In the genomic region with DNA sequence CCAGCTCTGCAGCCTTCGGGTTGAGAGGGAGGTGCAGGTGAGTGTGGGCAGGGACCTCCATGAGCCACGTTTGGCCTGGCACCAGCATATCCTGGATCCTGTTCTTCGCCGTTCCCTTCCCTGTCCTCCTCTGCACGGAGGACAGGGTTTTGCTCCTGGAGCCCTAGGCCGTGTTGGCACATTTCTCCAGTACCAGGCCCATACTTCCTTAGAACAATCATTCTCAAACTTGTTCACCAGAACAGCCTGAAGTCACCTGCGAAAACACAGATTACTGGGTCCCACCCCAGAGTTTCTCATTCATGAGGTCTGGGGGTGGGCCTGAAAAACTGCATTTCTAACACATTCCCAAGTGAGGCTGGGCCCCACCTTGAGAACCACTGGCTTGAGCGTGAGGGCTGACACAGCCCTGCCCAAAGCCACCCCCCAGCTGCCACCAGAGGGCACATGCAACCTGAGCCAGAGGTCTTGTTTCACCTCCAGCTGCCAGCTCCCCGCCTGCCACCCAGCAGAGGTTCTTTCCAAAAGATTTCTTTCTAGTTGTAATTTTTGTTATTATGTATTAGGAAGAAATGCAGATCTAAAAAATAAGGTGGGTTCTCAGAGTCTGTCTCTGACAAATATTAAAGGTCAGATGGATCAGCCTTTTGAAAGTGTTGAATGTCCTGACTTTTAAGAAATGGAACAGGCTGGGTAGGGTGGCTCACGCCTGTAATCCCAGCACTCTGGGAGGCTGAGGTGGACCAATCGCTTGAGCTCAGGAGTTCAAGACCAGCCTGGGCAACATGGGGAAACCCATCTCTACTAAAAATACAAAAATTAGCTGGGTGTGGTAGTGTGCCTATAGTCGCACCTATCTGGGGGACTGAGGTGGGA, we compare ENCODE assay signal across 9 cellular contexts. TPM values are rescaled to one million over a fixed set of nuclear protein-coding genes. Genes with fewer than 3 reads are reported as not detected.
A peak's percentile ranks its signal among the peaks of the same experiment; 100 is the strongest.
DNase-seq lines count a peak whose midpoint lies in the region; ATAC-seq and TF ChIP-seq lines count a peak whose summit lies in the region.
"Had no signal": no experiment of that assay in that cellular context is flagged by ENCODE, and none has a peak within 500 bp of the region (broad histone marks: within the 10 kb centered on the region; RNA-seq: fewer than 3 reads in every experiment).

No MANE protein-coding gene starts in this region.

- H3K4me1 Mint-ChIP-seq in effector memory CD8-positive, alpha-beta T cell (ENCODE audit: low read depth in 2 of 2), result peaks cover 10 to 11% of the 10 kb centered on the region in 2 donors
- peaks cover 16% of the 10 kb centered on the region for H3K4me1 Mint-ChIP-seq in neural crest cell

- H3K4me3 ChIP-seq in Loucy (ENCODE audit: low read length, poor library complexity, severe bottlenecking) (no peak overlapping the region), upper lobe of left lung (no peak overlapping the region)

- 67 to 87% methylated on average over 10 to 12 of the region's 12 CpGs for WGBS in upper lobe of left lung, 2 donors

- no peak overlapping the region for H3K27ac ChIP-seq in upper lobe of left lung

- no peaks in the 10 kb centered on the region for H3K9me2 ChIP-seq in Loucy (replicated peaks; ENCODE audit: low read depth, low read length)

- H3K9me3 ChIP-seq in Loucy (ENCODE audit: insufficient read depth, low read depth, low read length) (no peaks in the 10 kb centered on the region), upper lobe of left lung (no peaks in the 10 kb centered on the region)

- H3K27ac Mint-ChIP-seq in effector memory CD8-positive, alpha-beta T cell, result no peak overlapping the region
- no peak overlapping the region for H3K27ac Mint-ChIP-seq in neural crest cell (ENCODE audit: unreplicated experiment)
- H3K27ac Mint-ChIP-seq: T-helper 1 cell treated with Interleukin-12 subunit alpha and Interleukin-12 subunit beta and Interleukin-4 antibody, amounts not matched to agents 30 μg/mL and 1 μg/mL, for 36 hours had no signal

- TF ChIP-seq EP300 in upper lobe of left lung (IDR thresholded peaks at IDR 0.05), result no peak

- H3K4me3 Mint-ChIP-seq in effector memory CD8-positive, alpha-beta T cell, result no peak overlapping the region
- no peak overlapping the region for H3K4me3 Mint-ChIP-seq in neural crest cell
- H3K4me3 Mint-ChIP-seq: T-helper 1 cell treated with Interleukin-12 subunit alpha and Interleukin-12 subunit beta and Interleukin-4 antibody, amounts not matched to agents 30 μg/mL and 1 μg/mL, for 36 hours had no signal

- H3K36me3 ChIP-seq in Loucy (ENCODE audit: insufficient read depth, low read length), result peaks cover 23% of the 10 kb centered on the region; the same call in 1 of the 2 replicates
- peaks cover 0 to 7% (median 5%) of the 10 kb centered on the region in 4 donors for H3K36me3 ChIP-seq in upper lobe of left lung

- TF ChIP-seq POLR2A in upper lobe of left lung (IDR thresholded peaks at IDR 0.05), result no peak

- H3K27me3 ChIP-seq in Loucy (ENCODE audit: insufficient read depth, low read length, poor library complexity, severe bottlenecking), result no peaks in the 10 kb centered on the region
- H3K27me3 ChIP-seq in upper lobe of left lung, result no peaks in the 10 kb centered on the region

- TF ChIP-seq CTCF in Loucy (conservative IDR thresholded peaks at IDR 0.05; ENCODE audit: low read length), result peak; percentile 63
- peak; percentile 67 for TF ChIP-seq CTCF in neural crest cell (conservative IDR thresholded peaks at IDR 0.05)
- peak in 5 of 6 experiments; percentile 43 to 66 (median 61) for TF ChIP-seq CTCF in upper lobe of left lung (IDR thresholded peaks at IDR 0.05)

- peak; percentile 84 for ATAC-seq in effector memory CD8-positive, alpha-beta T cell (replicated peaks)
- ATAC-seq in upper lobe of left lung (ENCODE audit: low FRiP score in 2 of 2) (peak; percentile 60 to 85), GM21529 (IDR thresholded peaks at IDR 0.05; ENCODE audit: unreplicated experiment) (no peak), HG03097 (IDR thresholded peaks at IDR 0.05; ENCODE audit: low FRiP score, unreplicated experiment) (no peak)

- no peaks in the 10 kb centered on the region for H3K79me2 ChIP-seq in Loucy (ENCODE audit: insufficient read depth, low read length)

- H3K4me2 ChIP-seq in Loucy (ENCODE audit: low read depth, low read length, poor library complexity, severe bottlenecking), result no peak overlapping the region

- peaks cover 0 to 8% of the 10 kb centered on the region in 2 donors for H3K27me3 Mint-ChIP-seq in effector memory CD8-positive, alpha-beta T cell
- H3K27me3 Mint-ChIP-seq in neural crest cell (ENCODE audit: low read depth), result peaks cover 5% of the 10 kb centered on the region

- DNase-seq in DMS53 treated with DMSO at 0.1 percent for 48 hours (lab: John Stamatoyannopoulos, UW; ENCODE audit: unreplicated experiment) (peak; percentile 25), neural crest cell (ENCODE audit: low read depth, low spot score) (peak; percentile 30), upper lobe of left lung (peak; percentile 59 to 71)
- peak; percentile 69 to 70 for DNase-seq in activated CD4-positive, alpha-beta T cell treated with anti-CD3 and anti-CD28 coated beads, Interleukin-2, amount 50 U/mL, for 4 hours
- peak; percentile 48 to 57 (median 49) for DNase-seq in effector memory CD8-positive, alpha-beta T cell

- peaks cover 14% of the 10 kb centered on the region for H3K36me3 Mint-ChIP-seq in effector memory CD8-positive, alpha-beta T cell (ENCODE audit: insufficient read depth)
- H3K36me3 Mint-ChIP-seq in neural crest cell (ENCODE audit: low read depth), result peaks cover 6% of the 10 kb centered on the region

- H3K4me1 ChIP-seq in Loucy (ENCODE audit: insufficient read depth, low read length, poor library complexity, severe bottlenecking) (no peaks in the 10 kb centered on the region), upper lobe of left lung (peaks cover 0 to 21% (median 12%) of the 10 kb centered on the region in 4 donors)

- no peaks in the 10 kb centered on the region for H4K20me1 ChIP-seq in Loucy (ENCODE audit: insufficient read depth, low read length, poor library complexity, severe bottlenecking)

- H3K9me3 Mint-ChIP-seq in effector memory CD8-positive, alpha-beta T cell, result no peaks in the 10 kb centered on the region
- H3K9me3 Mint-ChIP-seq in neural crest cell, result no peaks in the 10 kb centered on the region
- H3K9me3 Mint-ChIP-seq: T-helper 1 cell treated with Interleukin-12 subunit alpha and Interleukin-12 subunit beta and Interleukin-4 antibody, amounts not matched to agents 30 μg/mL and 1 μg/mL, for 36 hours had no signal

- H3F3A ChIP-seq in Loucy (ENCODE audit: low read depth), result no peaks in the 10 kb centered on the region

- H3K9ac ChIP-seq in Loucy (ENCODE audit: low read depth, low read length, poor library complexity, severe bottlenecking), result no peak overlapping the region

- no peak overlapping the region for H2AFZ ChIP-seq in Loucy (ENCODE audit: low read length)

RNA-seq across cellular contexts. Expression of gene LDLRAP1, which starts 39.6 kb away (rescaled TPM):
- total RNA-seq in neural crest cell (18.8 and 20.7 TPM in 2 replicates), upper lobe of left lung (10 to 100 TPM; 16.7 to 36.1 (median 30.5) TPM)

Comparison
In these comparisons a context has a peak if more than half of its experiments do, and no peak if none do; other contexts are left out.
1. ATAC-seq: peak in effector memory CD8-positive, alpha-beta T cell (single experiment) and upper lobe of left lung (2 of 2); none in GM21529 (single experiment) and HG03097 (single experiment).
2. Peak in every context shown above with its lines, with median percentiles within 50 percentile points of each other: DNase-seq and CTCF ChIP-seq.